ENCODE assay signal across 25 cellular contexts in genomic region chr11:13160302-13160701, GRCh38.
A peak's percentile ranks its signal among the peaks of the same experiment; 100 is the strongest.
DNase-seq lines count a peak whose midpoint lies in the region; ATAC-seq and TF ChIP-seq lines count a peak whose summit lies in the region.
"Had no signal": no experiment of that assay in that cellular context is flagged by ENCODE, and none has a peak within 500 bp of the region (broad histone marks: within the 10 kb centered on the region; RNA-seq: fewer than 3 reads in every experiment).

No MANE protein-coding gene starts in this region.

- no peak for TF ChIP-seq CTCF in HEK293 (tag by site-specific recombination; IDR thresholded peaks at IDR 0.05)

- H3K27me3 ChIP-seq in esophagus (ENCODE audit: control insufficient read depth in 1 of 2, insufficient read depth in 2 of 2, low read length in 2 of 2) (no peaks in the 10 kb centered on the region), neuron (ENCODE audit: insufficient read depth, low read length) (no peaks in the 10 kb centered on the region)

- H3K27ac ChIP-seq in HEK293 (ENCODE audit: extremely low read depth, low read depth, low read length) (no peak overlapping the region), esophagus (ENCODE audit: low read depth in 2 of 2, low read length in 1 of 2) (peak overlapping the region; percentile 82 to 83)
- H3K27ac ChIP-seq: coronary artery, HL-60, spleen, tibial artery had no signal

- WGBS in esophagus, 2 donors: 35 to 61% methylated on average over 7 of the region's 7 CpGs

- H3K4me3 ChIP-seq in HEK293 (ENCODE audit: low read depth, low read length): no peak overlapping the region
- H3K4me3 ChIP-seq in esophagus (ENCODE audit: low read depth in 1 of 2, low read length in 2 of 2): no peak overlapping the region
- H3K4me3 ChIP-seq in neuron (ENCODE audit: low read length): no peak overlapping the region
- H3K4me3 ChIP-seq: coronary artery, GM12878, spleen, tibial artery had no signal

- H3K4me1 ChIP-seq in HEK293 (ENCODE audit: control insufficient read depth, insufficient read depth, low read length) (no peaks in the 10 kb centered on the region), esophagus (ENCODE audit: control insufficient read depth in 2 of 2, insufficient read depth in 2 of 2, low read length in 1 of 2) (peaks cover 0 to 2% of the 10 kb centered on the region in 2 donors), neuron (ENCODE audit: insufficient read depth, low read length) (peaks cover 29% of the 10 kb centered on the region)
- H3K4me1 ChIP-seq: spleen, tibial artery had no signal

- CTCF ChIA-PET in HEK293 (lab: Yijun Ruan, JAX): interaction anchor here (0.5 to 1.4 kb wide), 4 partner anchors 9 to 829 kb away, joined by 3 to 4 read pairs (median 3); no protein-coding TSS in a partner anchor

- peak; percentile 76 for DNase-seq in NCI-H2227 treated with DMSO at 0.1 percent for 48 hours (lab: John Stamatoyannopoulos, UW)
- DNase-seq in SW 1271 (lab: John Stamatoyannopoulos, UW): no peak
- no peak for DNase-seq in RPMI8226
- DNase-seq: activated CD4-positive, CD25-positive, alpha-beta regulatory T cell treated with anti-CD3 and anti-CD28 coated beads, Interleukin-2, amount 50 U/mL, for 72 hours; activated CD8-positive, alpha-beta memory T cell treated with anti-CD3 and anti-CD28 coated beads for 24 hours; activated T-cell treated with anti-CD3 and anti-CD28 coated beads, Interleukin-2, amount 50 U/mL, for 24 hours; CD4-positive, alpha-beta memory T cell; HFFc6; NCI-H1092; NCI-H345; NCI-H82; SIG-M5; spleen; stimulated activated CD4-positive, alpha-beta T cell treated with anti-CD3 and anti-CD28 coated beads, Interleukin-4, amount 100 ng/mL, for 1 hour; stimulated activated naive CD4-positive, alpha-beta T cell; tibial artery had no signal

- H3K9me3 ChIP-seq in HEK293 (ENCODE audit: control insufficient read depth, insufficient read depth, low read depth, low read length): no peaks in the 10 kb centered on the region
- no peaks in the 10 kb centered on the region for H3K9me3 ChIP-seq in esophagus (ENCODE audit: control insufficient read depth in 2 of 2, insufficient read depth in 1 of 2, low read depth in 1 of 2, low read length in 1 of 2)
- H3K9me3 ChIP-seq in neuron (ENCODE audit: low read length): no peaks in the 10 kb centered on the region

- POLR2A ChIA-PET in HEK293 (lab: Yijun Ruan, JAX): no interaction called here

- H3K36me3 ChIP-seq in HEK293 (ENCODE audit: control insufficient read depth in 2 of 2, insufficient read depth in 1 of 2, low read length in 2 of 2) (no peaks in the 10 kb centered on the region), esophagus (ENCODE audit: control insufficient read depth in 2 of 2, insufficient read depth in 2 of 2, low read length in 1 of 2) (no peaks in the 10 kb centered on the region), neuron (ENCODE audit: insufficient read depth, low read length) (no peaks in the 10 kb centered on the region)
- H3K36me3 ChIP-seq: spleen, tibial artery had no signal

- ATAC-seq in HG03045 (IDR thresholded peaks at IDR 0.05; ENCODE audit: unreplicated experiment) (no peak), GM21526 (IDR thresholded peaks at IDR 0.05; ENCODE audit: low FRiP score, unreplicated experiment) (no peak)
- ATAC-seq: HepG2 had no signal

- H2AFZ ChIP-seq in neuron (ENCODE audit: low read depth, low read length): peak overlapping the region; percentile 16

TF ChIP-seq in HEK293, 187 proteins besides CTCF, POLR2A, EP300 and RAD21:
- TF ChIP-seq ZNF138 (tag by site-specific recombination; IDR thresholded peaks at IDR 0.05; ENCODE audit: borderline replicate concordance): no peak
- no peak for TF ChIP-seq MEIS1 (CRISPR knock-in tag; IDR thresholded peaks at IDR 0.05; ENCODE audit: borderline replicate concordance)
- TF ChIP-seq ZNF792 (tag by site-specific recombination; IDR thresholded peaks at IDR 0.05): no peak
- TF ChIP-seq ZNF768 (tag by site-specific recombination; IDR thresholded peaks at IDR 0.05): no peak
- TF ChIP-seq, protein P1, sequence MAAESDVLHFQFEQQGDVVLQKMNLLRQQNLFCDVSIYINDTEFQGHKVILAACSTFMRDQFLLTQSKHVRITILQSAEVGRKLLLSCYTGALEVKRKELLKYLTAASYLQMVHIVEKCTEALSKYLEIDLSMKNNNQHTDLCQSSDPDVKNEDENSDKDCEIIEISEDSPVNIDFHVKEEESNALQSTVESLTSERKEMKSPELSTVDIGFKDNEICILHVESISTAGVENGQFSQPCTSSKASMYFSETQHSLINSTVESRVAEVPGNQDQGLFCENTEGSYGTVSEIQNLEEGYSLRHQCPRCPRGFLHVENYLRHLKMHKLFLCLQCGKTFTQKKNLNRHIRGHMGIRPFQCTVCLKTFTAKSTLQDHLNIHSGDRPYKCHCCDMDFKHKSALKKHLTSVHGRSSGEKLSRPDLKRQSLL (tag by site-specific recombination; IDR thresholded peaks at IDR 0.05): no peak
- TF ChIP-seq ZNF335 (tag by site-specific recombination; conservative IDR thresholded peaks at IDR 0.05): 0 out of 2 replicates have a peak, but pooled peaks have one; percentile 22
